ENCODE assay signal across 10 cellular contexts in genomic region chr2:74573747-74574562, GRCh38. TPM values are rescaled to one million over a fixed set of nuclear protein-coding genes. Genes with fewer than 3 reads are reported as not detected.
A peak's percentile ranks its signal among the peaks of the same experiment; 100 is the strongest.
DNase-seq lines count a peak whose midpoint lies in the region; ATAC-seq, FAIRE-seq and TF ChIP-seq lines count a peak whose summit lies in the region.
"Had no signal": no experiment of that assay in that cellular context is flagged by ENCODE, and none has a peak within 500 bp of the region (broad histone marks: within the 10 kb centered on the region; RNA-seq: fewer than 3 reads in every experiment).

No MANE protein-coding gene starts in this region.

- in situ Hi-C loops in GM23248 (cut with MboI): no loop called here

- peak overlapping the region; percentile 52 for H2AFZ ChIP-seq in GM23248

- TF ChIP-seq POLR2A in GM12892 (IDR thresholded peaks at IDR 0.05; ENCODE audit: low read depth, low read length) (0 out of 2 replicates have a peak, but pooled peaks have one; percentile 45), spleen (IDR thresholded peaks at IDR 0.05) (no peak)

- H3K9me3 Mint-ChIP-seq in dendritic cell treated with granulocyte-macrophage colony-stimulating factor and Interleukin-4, amounts not matched to agents 40 ng/mL and 50 ng/mL, for 4 days: no peaks in the 10 kb centered on the region

- H3K9me3 ChIP-seq in GM23248 (ENCODE audit: low read depth) (no peaks in the 10 kb centered on the region), spleen (no peaks in the 10 kb centered on the region)

- intact Hi-C loops in dendritic cell treated with granulocyte-macrophage colony-stimulating factor and Interleukin-4, amounts not matched to agents 40 ng/mL and 50 ng/mL, for 4 days (cut with micrococcal nuclease): loop anchor here (1.0 kb wide), 1 partner anchor 19 kb away; no protein-coding TSS in a partner anchor
- intact Hi-C loops in spleen (cut with DNase I; ENCODE audit: low total_unique reads): no loop called here

- peaks cover 61% of the 10 kb centered on the region for H3K4me1 Mint-ChIP-seq in dendritic cell treated with granulocyte-macrophage colony-stimulating factor and Interleukin-4, amounts not matched to agents 40 ng/mL and 50 ng/mL, for 4 days (ENCODE audit: low read depth)

- H3K27ac Mint-ChIP-seq in dendritic cell treated with granulocyte-macrophage colony-stimulating factor and Interleukin-4, amounts not matched to agents 40 ng/mL and 50 ng/mL, for 4 days: peak overlapping the region; percentile 90

- WGBS in GM23248 (ENCODE audit: low coverage in 1 of 2, low lambda C conversion rate in 2 of 2, missing lambda C conversion rate in 2 of 2), 2 experiments: 17 to 21% methylated on average over 7 of the region's 7 CpGs
- 22 to 33% (median 29%) methylated on average over 7 of the region's 7 CpGs for WGBS in spleen, 5 donors

- no peak for DNase-seq in GM12892 (ENCODE audit: insufficient read length)
- peak; percentile 76 for DNase-seq in GM23248
- DNase-seq in NOMO-1 treated with dmso at 0.1 percent for 144 hours (lab: John Stamatoyannopoulos, UW; ENCODE audit: unreplicated experiment): peak; percentile 79
- no peak for DNase-seq in spleen
- no peak for DNase-seq in stimulated activated CD4-positive, alpha-beta T cell treated with anti-CD3 and anti-CD28 coated beads, Interleukin-1b, Interleukin-23, amount 100 ng/mL, for 48 hours
- DNase-seq in activated CD8-positive, alpha-beta memory T cell treated with anti-CD3 and anti-CD28 coated beads for 24 hours: no peak

- H3K4me3 ChIP-seq in GM23248: peak overlapping the region; percentile 53
- peak overlapping the region in 2 of 8 donors; percentile 2 to 29 for H3K4me3 ChIP-seq in spleen
- H3K4me3 ChIP-seq: SK-N-MC had no signal

- no peaks in the 10 kb centered on the region for H3K27me3 Mint-ChIP-seq in dendritic cell treated with granulocyte-macrophage colony-stimulating factor and Interleukin-4, amounts not matched to agents 40 ng/mL and 50 ng/mL, for 4 days

- H3K27me3 ChIP-seq in GM23248 (replicated peaks; ENCODE audit: insufficient read depth): no peaks in the 10 kb centered on the region
- no peaks in the 10 kb centered on the region for H3K27me3 ChIP-seq in spleen (replicated peaks in 1 of 7)

- H3K4me1 ChIP-seq in GM23248 (ENCODE audit: insufficient read depth): peaks cover 62% of the 10 kb centered on the region
- H3K4me1 ChIP-seq in spleen: peaks cover 8 to 82% (median 39%) of the 10 kb centered on the region in 6 donors

- no peaks in the 10 kb centered on the region for H3K9me2 ChIP-seq in GM23248 (ENCODE audit: insufficient read depth)

- no peak for ATAC-seq in HG03175 (IDR thresholded peaks at IDR 0.05; ENCODE audit: unreplicated experiment)

- H3K36me3 Mint-ChIP-seq in dendritic cell treated with granulocyte-macrophage colony-stimulating factor and Interleukin-4, amounts not matched to agents 40 ng/mL and 50 ng/mL, for 4 days (ENCODE audit: low read depth): no peaks in the 10 kb centered on the region

- H3K79me2 ChIP-seq in GM23248 (ENCODE audit: insufficient read depth): no peaks in the 10 kb centered on the region

- FAIRE-seq in GM12892 (lab: Jason Lieb, UNC): peak; percentile 92

- peaks cover 58% of the 10 kb centered on the region for H3F3A ChIP-seq in GM23248 (ENCODE audit: insufficient read depth)

- peak overlapping the region; percentile 58 for H3K4me3 Mint-ChIP-seq in dendritic cell treated with granulocyte-macrophage colony-stimulating factor and Interleukin-4, amounts not matched to agents 40 ng/mL and 50 ng/mL, for 4 days

- H4K20me1 ChIP-seq in GM23248 (ENCODE audit: insufficient read depth): no peaks in the 10 kb centered on the region

- no peak for TF ChIP-seq CTCF in spleen (IDR thresholded peaks at IDR 0.05 in 8 of 11, conservative IDR thresholded peaks at IDR 0.05 in 3 of 11)

- H3K9ac ChIP-seq in GM23248: 0 out of 2 replicates have a peak overlapping the region, but pooled peaks have one; percentile 21

- H3K4me2 ChIP-seq in GM23248 (ENCODE audit: unreplicated experiment): peak overlapping the region; percentile 78

- H3K36me3 ChIP-seq in GM23248 (ENCODE audit: low read depth) (no peaks in the 10 kb centered on the region), spleen (no peaks in the 10 kb centered on the region)

- H3K27ac ChIP-seq in GM23248 (peak overlapping the region; percentile 80), spleen (peak overlapping the region in 7 of 8 donors; percentile 42 to 75 (median 56))
- H3K27ac ChIP-seq: SK-N-MC had no signal

RNA-seq across cellular contexts. Expression of gene DOK1, which starts 19.4 kb away (rescaled TPM):
- 30.5 TPM for polyA plus RNA-seq in GM12892 (2012; ENCODE audit: missing spikeins)
- 32.2 and 40.3 TPM in 2 replicates for total RNA-seq in GM23248 (2014; rRNA removed; shearing (Covaris generic))
- polyA plus RNA-seq in GM23248 (2016; fragmentation: Nextera tagmentation; extraction: Ambion mirVana) (32.6 and 36.2 TPM in 2 replicates), spleen (10 to 100 TPM; 19.9 to 41.7 (median 21.0) TPM)
- total RNA-seq in spleen: 10 to 100 TPM; 36.2 to 59.1 (median 39.7) TPM

RNA-seq across cellular contexts. Expression of gene LOXL3, which starts 20.2 kb away (rescaled TPM):
- polyA plus RNA-seq in GM12892 (2012; ENCODE audit: missing spikeins): 21.0 TPM
- 52.4 and 56.9 TPM in 2 replicates for total RNA-seq in GM23248 (2014; rRNA removed; shearing (Covaris generic))
- 55.2 and 57.2 TPM in 2 replicates for polyA plus RNA-seq in GM23248 (2016; fragmentation: Nextera tagmentation; extraction: Ambion mirVana)
- 10 to 100 TPM; 11.6 to 27.4 (median 18.0) TPM for total RNA-seq in spleen
- polyA plus RNA-seq in spleen: 1 to 10 TPM; 1.8 to 4.6 (median 3.6) TPM

RNA-seq across cellular contexts. Expression of gene HTRA2, which starts 44.2 kb away (rescaled TPM):
- 56.6 TPM for polyA plus RNA-seq in GM12892 (2012; ENCODE audit: missing spikeins)
- total RNA-seq in GM23248 (2014; rRNA removed; shearing (Covaris generic)): 23.0 and 35.2 TPM in 2 replicates
- 33.6 and 34.0 TPM in 2 replicates for polyA plus RNA-seq in GM23248 (2016; fragmentation: Nextera tagmentation; extraction: Ambion mirVana)
- 10 to 100 TPM; 34.2 to 58.7 (median 38.7) TPM for total RNA-seq in spleen
- 10 to 100 TPM; 46.0 to 48.7 (median 48.0) TPM for polyA plus RNA-seq in spleen

RNA-seq across cellular contexts. Expression of gene AUP1, which starts 44.4 kb away (rescaled TPM):
- 82.7 TPM for polyA plus RNA-seq in GM12892 (2012; ENCODE audit: missing spikeins)
- 114 and 119 TPM in 2 replicates for total RNA-seq in GM23248 (2014; rRNA removed; shearing (Covaris generic))
- polyA plus RNA-seq in GM23248 (2016; fragmentation: Nextera tagmentation; extraction: Ambion mirVana) (119 and 122 TPM in 2 replicates), spleen (100 to 1,000 TPM; 140 to 226 (median 223) TPM)
- total RNA-seq in spleen: 100 to 1,000 TPM; 107 to 182 (median 125) TPM

RNA-seq across cellular contexts. Expression of gene DQX1, which starts 47.9 kb away (rescaled TPM):
- polyA plus RNA-seq in GM12892 (2012; ENCODE audit: missing spikeins): 0.93 TPM
- total RNA-seq in GM23248 (2014; rRNA removed; shearing (Covaris generic)): not detected in 2 replicates
- polyA plus RNA-seq in GM23248 (2016; fragmentation: Nextera tagmentation; extraction: Ambion mirVana): not detected in 2 replicates
- total RNA-seq in spleen: under 1 TPM in 5 of 7 donors, not detected in 2; 0.24 to 0.52 (median 0.43) TPM
- polyA plus RNA-seq in spleen: under 1 TPM; 0.09 to 0.22 (median 0.11) TPM
- total RNA-seq: kidney epithelial cell had no signal

Comparison
In these comparisons a context has a peak if more than half of its experiments do, and no peak if none do; other contexts are left out.
1. DNase-seq: peak in GM23248 (single experiment) and NOMO-1 treated with dmso at 0.1 percent for 144 hours (single experiment); none in GM12892 (single experiment), spleen (single experiment), stimulated activated CD4-positive, alpha-beta T cell treated with anti-CD3 and anti-CD28 coated beads, Interleukin-1b, Interleukin-23, amount 100 ng/mL, for 48 hours (single experiment) and activated CD8-positive, alpha-beta memory T cell treated with anti-CD3 and anti-CD28 coated beads for 24 hours (single experiment).